Comparison of ENCODE assay signal across 8 cellular contexts in the genomic region with DNA sequence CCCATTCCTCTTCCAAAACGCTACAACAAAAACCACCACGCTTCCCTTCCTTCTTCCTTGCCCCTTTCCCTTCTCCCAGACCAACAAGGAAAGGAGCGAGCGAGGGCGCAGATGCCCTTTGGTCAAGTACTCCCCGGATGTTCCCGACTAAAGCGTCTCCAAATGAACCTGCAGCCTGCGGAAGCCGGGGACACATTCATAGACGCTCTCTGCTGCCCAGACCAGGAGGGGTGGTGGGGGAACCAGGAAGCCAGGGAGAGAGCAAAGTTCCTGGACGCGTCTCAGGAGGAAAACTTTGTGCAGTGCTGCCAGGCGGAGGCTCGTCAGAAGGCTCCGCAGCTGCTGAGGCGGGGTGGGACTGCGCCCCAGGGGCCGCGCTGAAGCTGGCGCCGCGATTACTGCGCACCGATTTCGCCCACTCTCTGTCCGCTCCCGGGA. TPM values are rescaled to one million over a fixed set of nuclear protein-coding genes. Genes with fewer than 3 reads are reported as not detected.
DNase-seq lines count a peak whose midpoint lies in the region; ATAC-seq and TF ChIP-seq lines count a peak whose summit lies in the region.

No MANE protein-coding gene starts in this region.

- WGBS in testis, 2 donors, result 0 to 1% methylated on average over 20 to 28 of the region's 28 CpGs

- TF ChIP-seq CTCF in cardiac fibroblast (IDR thresholded peaks at IDR 0.05; ENCODE audit: low read depth, low read length), result no peak
- TF ChIP-seq CTCF in testis (IDR thresholded peaks at IDR 0.05), result no peak

- ATAC-seq in GM21737 (IDR thresholded peaks at IDR 0.05; ENCODE audit: unreplicated experiment) (peak; percentile 24), left lobe of liver (peak; percentile 23)

- H3K9me3 ChIP-seq in testis, result no peaks in the 10 kb centered on the region

- intact Hi-C loops in testis (cut with DNase I; ENCODE audit: low total_unique reads), result loop anchor here (5.0 kb wide), 1 partner anchor 144 kb away; no protein-coding TSS in a partner anchor

- DNase-seq in DMS79 treated with DMSO at 0.1 percent for 48 hours (lab: John Stamatoyannopoulos, UW) (peak; percentile 69), KG1 (lab: John Stamatoyannopoulos, UW) (peak; percentile 23), cardiac fibroblast (ENCODE audit: low read depth in 2 of 2) (peak; percentile 48 to 65), left lobe of liver (ENCODE audit: low spot score) (no peak), testis (peak; percentile 55), RPMI8226 (no peak)
- no peak for DNase-seq in activated naive CD4-positive, alpha-beta T cell (lab: John Stamatoyannopoulos, UW)

- H3K27me3 ChIP-seq in testis, result no peaks in the 10 kb centered on the region

- peaks cover 4% of the 10 kb centered on the region for H3K4me1 ChIP-seq in testis

- peak overlapping the region; percentile 61 to 79 for H3K27ac ChIP-seq in testis

- no peaks in the 10 kb centered on the region for H3K36me3 ChIP-seq in testis (ENCODE audit: low read depth, missing control alignments)

- peak overlapping the region; percentile 67 to 70 for H3K4me3 ChIP-seq in cardiac fibroblast (replicated peaks in 1 of 2; ENCODE audit: low read depth in 2 of 2, low read length in 2 of 2)
- peak overlapping the region; percentile 64 to 75 for H3K4me3 ChIP-seq in testis

- no peak for TF ChIP-seq POLR2A in testis (IDR thresholded peaks at IDR 0.05)

RNA-seq across cellular contexts. Expression of gene SEMA3D, which starts 0.8 kb away (rescaled TPM):
- total RNA-seq in left lobe of liver (0.25 TPM), testis (10 to 100 TPM in 1 of 2 donors, 1 to 10 TPM in 1; 7.5 to 11.5 TPM)
- polyA plus RNA-seq in testis (ENCODE audit: insufficient read depth, low read depth, low replicate concordance), result 7.3 TPM

Comparison
In these comparisons a context has a peak if more than half of its experiments do, and no peak if none do; other contexts are left out.
1. DNase-seq: peak in DMS79 treated with DMSO at 0.1 percent for 48 hours (single experiment), KG1 (single experiment), cardiac fibroblast (2 of 2) and testis (single experiment); none in left lobe of liver (single experiment), RPMI8226 (single experiment) and activated naive CD4-positive, alpha-beta T cell (0 of 4).